33 cellular contexts compared by ENCODE assay signal in the genomic region with DNA sequence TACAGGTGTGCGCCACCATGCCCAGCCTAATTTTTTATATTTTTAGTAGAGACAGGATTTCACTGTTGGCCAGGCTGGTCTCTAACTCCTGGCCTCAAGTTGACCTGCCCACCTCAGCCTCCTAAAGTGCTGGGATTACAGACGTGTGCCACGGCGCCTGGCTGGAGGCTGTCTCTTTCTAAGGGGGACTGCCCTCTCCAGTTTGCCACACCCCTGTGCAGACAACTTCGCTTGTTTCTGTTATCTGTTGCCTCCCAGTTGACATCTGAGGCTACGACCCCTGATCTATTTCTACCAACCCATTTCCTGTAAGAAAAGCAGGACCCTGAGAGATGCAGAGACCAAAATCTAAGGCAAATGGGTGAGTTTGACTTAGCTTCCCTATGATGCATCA.
"Had no signal": no experiment of that assay in that cellular context is flagged by ENCODE, and none has a peak within 500 bp of the region (broad histone marks: within the 10 kb centered on the region; RNA-seq: fewer than 3 reads in every experiment).

No MANE protein-coding gene starts in this region.

- H3K27ac ChIP-seq: adrenal gland, body of pancreas, epithelial cell of prostate, VCaP had no signal

- ATAC-seq: activated CD4-positive, CD25-positive, alpha-beta regulatory T cell treated with anti-CD3 and anti-CD28 coated beads, Interleukin-2, amount 50 U/mL, for 24 hours; activated CD8-positive, alpha-beta T cell treated with anti-CD3 and anti-CD28 coated beads for 36 hours; activated naive CD8-positive, alpha-beta T cell treated with anti-CD3 and anti-CD28 coated beads, Interleukin-2, amount 50 U/mL, for 24 hours; activated T-cell treated with anti-CD3 and anti-CD28 coated beads, Interleukin-2, amount 50 U/mL, for 4 hours; activated T-helper 17 cell treated with anti-CD3 and anti-CD28 coated beads, Interleukin-2, amount 50 U/mL, for 72 hours; body of pancreas; effector memory CD8-positive, alpha-beta T cell had no signal

- H3K4me3 ChIP-seq: adrenal gland, body of pancreas had no signal

- H3K4me1 Mint-ChIP-seq: activated B cell treated with CpG ODN at 0.5 μM for 24 hours; activated naive CD8-positive, alpha-beta T cell treated with anti-CD3 and anti-CD28 coated beads, Interleukin-2, amount 50 U/mL, for 24 hours; activated T-helper 17 cell treated with anti-CD3 and anti-CD28 coated beads, Interleukin-2, amount 50 U/mL, for 72 hours had no signal

- H3K9me3 Mint-ChIP-seq: activated B cell treated with CpG ODN at 0.5 μM for 24 hours; activated CD8-positive, alpha-beta T cell treated with anti-CD3 and anti-CD28 coated beads for 36 hours; activated naive CD8-positive, alpha-beta T cell treated with anti-CD3 and anti-CD28 coated beads, Interleukin-2, amount 50 U/mL, for 24 hours; activated T-cell treated with anti-CD3 and anti-CD28 coated beads, Interleukin-2, amount 50 U/mL, for 4 hours; activated T-helper 17 cell treated with anti-CD3 and anti-CD28 coated beads, Interleukin-2, amount 50 U/mL, for 72 hours; effector memory CD8-positive, alpha-beta T cell had no signal

- H3K4me3 Mint-ChIP-seq: activated B cell treated with CpG ODN at 0.5 μM for 24 hours; activated CD8-positive, alpha-beta T cell treated with anti-CD3 and anti-CD28 coated beads for 36 hours; activated naive CD8-positive, alpha-beta T cell; activated naive CD8-positive, alpha-beta T cell treated with anti-CD3 and anti-CD28 coated beads, Interleukin-2, amount 50 U/mL, for 24 hours; activated T-cell treated with anti-CD3 and anti-CD28 coated beads, Interleukin-2, amount 50 U/mL, for 4 hours; activated T-helper 17 cell treated with anti-CD3 and anti-CD28 coated beads, Interleukin-2, amount 50 U/mL, for 72 hours; effector memory CD8-positive, alpha-beta T cell had no signal

- H3K36me3 Mint-ChIP-seq: activated naive CD8-positive, alpha-beta T cell had no signal

- H3K36me3 ChIP-seq: adrenal gland had no signal

- H3K4me1 ChIP-seq: body of pancreas had no signal

- FAIRE-seq: colon, endometrium, endothelial cell of umbilical vein, frontal cortex, TTC549 had no signal

- H3K27ac Mint-ChIP-seq: activated B cell treated with CpG ODN at 0.5 μM for 24 hours; activated CD8-positive, alpha-beta T cell treated with anti-CD3 and anti-CD28 coated beads for 36 hours; activated naive CD8-positive, alpha-beta T cell; activated naive CD8-positive, alpha-beta T cell treated with anti-CD3 and anti-CD28 coated beads, Interleukin-2, amount 50 U/mL, for 24 hours; activated T-helper 17 cell treated with anti-CD3 and anti-CD28 coated beads, Interleukin-2, amount 50 U/mL, for 72 hours; effector memory CD8-positive, alpha-beta T cell had no signal

- H3K27me3 ChIP-seq: adrenal gland, body of pancreas had no signal

- H3K9me3 ChIP-seq: adrenal gland, body of pancreas had no signal

- DNase-seq: activated B cell treated with CpG ODN at 0.5 μM for 24 hours; activated CD4-positive, alpha-beta T cell treated with anti-CD3 and anti-CD28 coated beads for 48 hours; activated CD4-positive, alpha-beta T cell treated with anti-CD3 and anti-CD28 coated beads, Interleukin-2, amount 50 U/mL, for 1 hour; activated CD4-positive, alpha-beta T cell treated with anti-CD3 and anti-CD28 coated beads, Interleukin-2, amount 50 U/mL, for 48 hours; activated CD8-positive, alpha-beta memory T cell treated with anti-CD3 and anti-CD28 coated beads for 24 hours; activated CD8-positive, alpha-beta T cell treated with anti-CD3 and anti-CD28 coated beads for 36 hours; activated effector memory CD4-positive, alpha-beta T cell treated with Interleukin-2 at 50 U/mL for 16 hours; activated gamma-delta T cell treated with Interleukin-2 at 50 U/mL for 16 hours; activated naive CD4-positive, alpha-beta T cell treated with anti-CD3 and anti-CD28 coated beads, Interleukin-2, amount 50 U/mL, for 16 hours; activated naive CD4-positive, alpha-beta T cell treated with Interleukin-2 at 50 U/mL for 16 hours; activated naive CD8-positive, alpha-beta T cell treated with anti-CD3 and anti-CD28 coated beads, Interleukin-2, amount 50 U/mL, for 24 hours; activated T-cell treated with anti-CD3 and anti-CD28 coated beads, Interleukin-2, amount 50 U/mL, for 4 hours; adrenal gland; amygdala; aorta; body of pancreas; caudate nucleus; cortex of kidney; dermis blood vessel endothelial cell; effector CD4-positive, alpha-beta T cell; effector memory CD8-positive, alpha-beta T cell; head of caudate nucleus; T-helper 2 cell had no signal
